In the genomic region with DNA sequence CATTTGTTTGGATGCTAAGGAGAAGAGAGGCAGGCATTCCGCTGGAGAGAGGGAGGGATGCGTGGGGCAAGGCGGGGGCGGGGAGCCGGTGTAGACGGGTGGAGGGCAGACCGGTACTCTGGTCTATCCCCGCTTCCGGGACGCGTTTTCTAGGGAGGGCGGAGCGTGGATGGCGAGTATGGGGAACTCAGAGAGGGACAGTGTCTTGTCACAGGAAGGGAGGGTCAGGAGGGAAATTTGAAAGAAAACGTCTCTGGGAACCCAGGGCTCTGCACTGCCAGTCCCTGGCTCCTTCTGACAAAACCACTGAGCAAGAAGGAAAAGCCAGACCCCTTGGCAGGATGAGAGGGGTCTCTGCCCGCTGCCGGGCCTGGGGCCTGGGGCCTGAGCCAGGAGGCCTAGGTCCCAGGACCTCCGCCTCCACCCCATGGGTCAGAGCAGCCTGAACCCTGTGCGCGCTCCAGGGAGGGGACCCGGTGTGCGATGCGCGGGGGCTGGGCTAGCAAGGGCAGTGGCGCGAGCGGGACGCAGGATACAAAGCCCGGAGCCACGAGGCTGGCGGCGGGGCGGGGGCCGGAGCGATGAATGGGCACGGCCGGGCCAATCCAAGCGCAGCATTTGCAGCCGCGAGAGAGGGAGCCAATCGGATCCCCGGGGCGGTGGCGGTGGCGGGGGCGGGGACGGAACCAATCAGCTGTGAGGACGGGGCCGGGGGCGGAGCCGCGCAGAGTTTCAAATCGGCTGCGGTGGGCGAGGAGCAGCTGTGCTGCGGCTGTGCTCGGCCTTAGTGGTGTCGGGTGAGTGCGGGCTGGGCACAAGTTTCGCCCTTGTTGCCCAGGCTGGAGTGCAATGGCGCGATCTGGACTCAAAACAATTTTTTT, we compare ENCODE assay signal across 8 cellular contexts. TPM values are rescaled to one million over a fixed set of nuclear protein-coding genes. Genes with fewer than 3 reads are reported as not detected.
DNase-seq lines count a peak whose midpoint lies in the region; ATAC-seq and TF ChIP-seq lines count a peak whose summit lies in the region.

A gene with protein sequence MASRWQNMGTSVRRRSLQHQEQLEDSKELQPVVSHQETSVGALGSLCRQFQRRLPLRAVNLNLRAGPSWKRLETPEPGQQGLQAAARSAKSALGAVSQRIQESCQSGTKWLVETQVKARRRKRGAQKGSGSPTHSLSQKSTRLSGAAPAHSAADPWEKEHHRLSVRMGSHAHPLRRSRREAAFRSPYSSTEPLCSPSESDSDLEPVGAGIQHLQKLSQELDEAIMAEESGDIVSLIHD (plus strand): TSS at position 764 of the 881 bp plus-strand sequence. CDS start 656 bp downstream, outside the sequence.

- H3K4me2 ChIP-seq in KMS-11 (peak within 1 kb of the TSS; percentile 17; the same call in 1 of the 2 replicates), neural cell (ENCODE audit: low read length) (peak within 1 kb of the TSS; percentile 73)

- H2AFZ ChIP-seq in KMS-11 (ENCODE audit: low read depth) (peak within 1 kb of the TSS; percentile 49), neural cell (ENCODE audit: low read depth, low read length) (peak within 1 kb of the TSS; percentile 92)

- no peak for TF ChIP-seq EP300 in neural cell (conservative IDR thresholded peaks at IDR 0.05; ENCODE audit: poor library complexity, severe bottlenecking)

- ATAC-seq in GM21723 (IDR thresholded peaks at IDR 0.05; ENCODE audit: unreplicated experiment) = peak; percentile 87

- H3K27ac Mint-ChIP-seq in stimulated activated naive CD8-positive, alpha-beta T cell treated with anti-CD3 and anti-CD28 coated beads, Interleukin-15, Interleukin-2, amounts not matched to agents 100 ng/mL and 50 ng/mL, for 24 hours = peak within 1 kb of the TSS; percentile 91

- TF ChIP-seq RAD21 in neural cell (conservative IDR thresholded peaks at IDR 0.05) = peak; percentile 30

- peaks cover 23% of the 10 kb centered on the region for H3K27me3 Mint-ChIP-seq in stimulated activated naive CD8-positive, alpha-beta T cell treated with anti-CD3 and anti-CD28 coated beads, Interleukin-15, Interleukin-2, amounts not matched to agents 100 ng/mL and 50 ng/mL, for 24 hours

- H3K79me2 ChIP-seq in KMS-11 (ENCODE audit: insufficient read depth, low read depth) (no peaks in the 10 kb centered on the region), neural cell (replicated peaks; ENCODE audit: insufficient read depth, low read length) (no peaks in the 10 kb centered on the region)

- H3K4me3 ChIP-seq in KMS-11 (IDR thresholded peaks at IDR 0.05; ENCODE audit: insufficient read depth, low read depth, low read length) (no peak within 1 kb of the TSS), neural cell (ENCODE audit: low read length) (peak within 1 kb of the TSS; percentile 83)

- H3K4me1 Mint-ChIP-seq in stimulated activated naive CD8-positive, alpha-beta T cell treated with anti-CD3 and anti-CD28 coated beads, Interleukin-15, Interleukin-2, amounts not matched to agents 100 ng/mL and 50 ng/mL, for 24 hours (ENCODE audit: low read depth) = peaks cover 14% of the 10 kb centered on the region

- H3K27me3 ChIP-seq in KMS-11 (ENCODE audit: insufficient read depth, low read depth) (no peaks in the 10 kb centered on the region), neural cell (ENCODE audit: insufficient read depth, low read depth, low read length) (no peaks in the 10 kb centered on the region)

- H3K36me3 ChIP-seq in KMS-11 (ENCODE audit: insufficient read depth) (no peaks in the 10 kb centered on the region), neural cell (ENCODE audit: insufficient read depth, low read length) (no peaks in the 10 kb centered on the region)

- no peaks in the 10 kb centered on the region for H3K36me3 Mint-ChIP-seq in stimulated activated naive CD8-positive, alpha-beta T cell treated with anti-CD3 and anti-CD28 coated beads, Interleukin-15, Interleukin-2, amounts not matched to agents 100 ng/mL and 50 ng/mL, for 24 hours (ENCODE audit: low read depth)

- H3K9ac ChIP-seq in KMS-11 (peak within 1 kb of the TSS; percentile 32; the same call in 1 of the 2 replicates), neural cell (ENCODE audit: low read length) (peak within 1 kb of the TSS; percentile 93)

- H3K9me3 Mint-ChIP-seq in stimulated activated naive CD8-positive, alpha-beta T cell treated with anti-CD3 and anti-CD28 coated beads, Interleukin-15, Interleukin-2, amounts not matched to agents 100 ng/mL and 50 ng/mL, for 24 hours = no peaks in the 10 kb centered on the region

- peak within 1 kb of the TSS; percentile 33; the same call in 1 of the 2 replicates for H3K27ac ChIP-seq in KMS-11
- H3K27ac ChIP-seq in RWPE1 = peak within 1 kb of the TSS; percentile 94
- peak within 1 kb of the TSS; percentile 93 for H3K27ac ChIP-seq in neural cell (ENCODE audit: low read length)

- peak within 1 kb of the TSS; percentile 85 for H3K4me3 Mint-ChIP-seq in stimulated activated naive CD8-positive, alpha-beta T cell treated with anti-CD3 and anti-CD28 coated beads, Interleukin-15, Interleukin-2, amounts not matched to agents 100 ng/mL and 50 ng/mL, for 24 hours

- H3K4me1 ChIP-seq in KMS-11 (ENCODE audit: low read depth, poor library complexity, severe bottlenecking) = no peaks in the 10 kb centered on the region

- no peaks in the 10 kb centered on the region for H3F3A ChIP-seq in neural cell (ENCODE audit: insufficient read depth, low read length, poor library complexity, severe bottlenecking)

- H4K20me1 ChIP-seq in KMS-11 (ENCODE audit: insufficient read depth) (no peaks in the 10 kb centered on the region), neural cell (ENCODE audit: insufficient read depth) (no peaks in the 10 kb centered on the region)

- H3K9me3 ChIP-seq in neural cell (ENCODE audit: low read length) = no peaks in the 10 kb centered on the region

- no peaks in the 10 kb centered on the region for H3K9me2 ChIP-seq in neural cell (ENCODE audit: insufficient read depth, low read length)

- TF ChIP-seq CTCF in KMS-11 (conservative IDR thresholded peaks at IDR 0.05; ENCODE audit: low read depth, low read length) = no peak
- no peak for TF ChIP-seq CTCF in RWPE1 (conservative IDR thresholded peaks at IDR 0.05; ENCODE audit: low read depth)
- TF ChIP-seq CTCF in neural cell (IDR thresholded peaks at IDR 0.05; ENCODE audit: poor library complexity, severe bottlenecking) = no peak

- CTCF ChIA-PET in RWPE1 (lab: Yijun Ruan, JAX) = no interaction called here

- POLR2A ChIA-PET in RWPE1 (lab: Yijun Ruan, JAX; ENCODE audit: low non-redundant PET) = interaction anchor here (0.6 kb wide), 2 partner anchors 59 to 148 kb away, joined by 10 to 16 read pairs; no protein-coding TSS in a partner anchor

- peak; percentile 99 for DNase-seq in DMS53 (lab: John Stamatoyannopoulos, UW)
- peak; percentile 99 for DNase-seq in RWPE1 (ENCODE audit: low spot score)
- DNase-seq in activated effector memory CD4-positive, alpha-beta T cell treated with Interleukin-2 at 50 U/mL for 16 hours = peak; percentile 87
- DNase-seq in fibroblast of the conjunctiva (ENCODE audit: low read depth) = peak; percentile 77

TF ChIP-seq in neural cell, 6 proteins besides CTCF, POLR2A, EP300 and RAD21:
- peak; percentile 98 for TF ChIP-seq MXI1 (conservative IDR thresholded peaks at IDR 0.05; ENCODE audit: poor library complexity, severe bottlenecking)
- peak; percentile 82 for TF ChIP-seq TAF1 (IDR thresholded peaks at IDR 0.05; ENCODE audit: low read depth)
- TF ChIP-seq SMC3 (conservative IDR thresholded peaks at IDR 0.05; ENCODE audit: poor library complexity) = no peak
- no peak for TF ChIP-seq EZH2 (IDR thresholded peaks at IDR 0.05; ENCODE audit: borderline replicate concordance, insufficient read depth, low read length, poor library complexity, severe bottlenecking)
- TF ChIP-seq, protein P1, sequence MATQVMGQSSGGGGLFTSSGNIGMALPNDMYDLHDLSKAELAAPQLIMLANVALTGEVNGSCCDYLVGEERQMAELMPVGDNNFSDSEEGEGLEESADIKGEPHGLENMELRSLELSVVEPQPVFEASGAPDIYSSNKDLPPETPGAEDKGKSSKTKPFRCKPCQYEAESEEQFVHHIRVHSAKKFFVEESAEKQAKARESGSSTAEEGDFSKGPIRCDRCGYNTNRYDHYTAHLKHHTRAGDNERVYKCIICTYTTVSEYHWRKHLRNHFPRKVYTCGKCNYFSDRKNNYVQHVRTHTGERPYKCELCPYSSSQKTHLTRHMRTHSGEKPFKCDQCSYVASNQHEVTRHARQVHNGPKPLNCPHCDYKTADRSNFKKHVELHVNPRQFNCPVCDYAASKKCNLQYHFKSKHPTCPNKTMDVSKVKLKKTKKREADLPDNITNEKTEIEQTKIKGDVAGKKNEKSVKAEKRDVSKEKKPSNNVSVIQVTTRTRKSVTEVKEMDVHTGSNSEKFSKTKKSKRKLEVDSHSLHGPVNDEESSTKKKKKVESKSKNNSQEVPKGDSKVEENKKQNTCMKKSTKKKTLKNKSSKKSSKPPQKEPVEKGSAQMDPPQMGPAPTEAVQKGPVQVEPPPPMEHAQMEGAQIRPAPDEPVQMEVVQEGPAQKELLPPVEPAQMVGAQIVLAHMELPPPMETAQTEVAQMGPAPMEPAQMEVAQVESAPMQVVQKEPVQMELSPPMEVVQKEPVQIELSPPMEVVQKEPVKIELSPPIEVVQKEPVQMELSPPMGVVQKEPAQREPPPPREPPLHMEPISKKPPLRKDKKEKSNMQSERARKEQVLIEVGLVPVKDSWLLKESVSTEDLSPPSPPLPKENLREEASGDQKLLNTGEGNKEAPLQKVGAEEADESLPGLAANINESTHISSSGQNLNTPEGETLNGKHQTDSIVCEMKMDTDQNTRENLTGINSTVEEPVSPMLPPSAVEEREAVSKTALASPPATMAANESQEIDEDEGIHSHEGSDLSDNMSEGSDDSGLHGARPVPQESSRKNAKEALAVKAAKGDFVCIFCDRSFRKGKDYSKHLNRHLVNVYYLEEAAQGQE (IDR thresholded peaks at IDR 0.05; ENCODE audit: borderline replicate concordance) = peak; percentile 75
- peak; percentile 98 for TF ChIP-seq POLR2AphosphoS5 (IDR thresholded peaks at IDR 0.05)

RNA-seq across cellular contexts. Expression of the gene that starts here (rescaled TPM):
- polyA plus RNA-seq in neural cell = 6.0 and 9.1 TPM in 2 replicates
- 2.5 and 4.9 TPM in 2 replicates for polyA minus RNA-seq in neural cell

Comparison
In these comparisons a context has a peak if more than half of its experiments do, and no peak if none do; other contexts are left out.
1. H3K27ac ChIP-seq: peak in every context shown above with its lines; median percentile 94 in RWPE1; 93 in neural cell; 33 in KMS-11.